In the genomic region with DNA sequence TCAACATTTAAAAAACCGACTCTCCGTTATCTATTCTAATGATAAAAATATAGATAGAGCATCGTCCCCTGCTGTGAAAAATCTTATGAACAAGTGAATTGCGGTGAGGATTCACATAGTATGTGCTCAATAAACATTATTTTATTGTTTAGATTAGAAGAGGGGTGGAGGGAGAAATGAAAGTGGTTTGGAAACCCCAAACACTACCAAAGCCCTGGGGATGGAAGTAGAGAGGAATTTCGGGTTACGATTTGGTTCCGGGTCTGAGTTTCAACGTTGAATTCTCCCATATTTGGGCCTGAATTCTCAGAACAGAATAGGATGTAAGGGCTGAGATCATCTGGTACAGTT, we compare ENCODE assay signal across 8 cellular contexts. TPM values are rescaled to one million over a fixed set of nuclear protein-coding genes. Genes with fewer than 3 reads are reported as not detected.
A peak's percentile ranks its signal among the peaks of the same experiment; 100 is the strongest.
DNase-seq lines count a peak whose midpoint lies in the region; ATAC-seq and TF ChIP-seq lines count a peak whose summit lies in the region.

No MANE protein-coding gene starts in this region.

- peak overlapping the region; percentile 52; the same call in 1 of the 2 replicates for H3K4me3 ChIP-seq in GM08714 (ENCODE audit: low read length)
- peak overlapping the region; percentile 55 for H3K4me3 ChIP-seq in SU-DHL-6 (ENCODE audit: insufficient read depth, low read length, poor library complexity, severe bottlenecking)
- peak overlapping the region; percentile 90 for H3K4me3 ChIP-seq in fibroblast of pulmonary artery (replicated peaks; ENCODE audit: low read depth, low read length)
- H3K4me3 ChIP-seq in retinal pigment epithelial cell (ENCODE audit: low read length), result peak overlapping the region; percentile 87

- H3K79me2 ChIP-seq in SU-DHL-6 (ENCODE audit: insufficient read depth, low read length), result peaks cover 38% of the 10 kb centered on the region

- no peaks in the 10 kb centered on the region for H3K27me3 ChIP-seq in SU-DHL-6 (ENCODE audit: low read length)

- H3K36me3 ChIP-seq in SU-DHL-6 (ENCODE audit: low read length), result no peaks in the 10 kb centered on the region

- H3K27ac ChIP-seq in SU-DHL-6 (ENCODE audit: low read depth, low read length), result peak overlapping the region; percentile 65

- no peak for ATAC-seq in HG03025 (IDR thresholded peaks at IDR 0.05; ENCODE audit: low FRiP score, unreplicated experiment)

- H3K9me3 ChIP-seq in SU-DHL-6 (ENCODE audit: insufficient read depth, low read length), result no peaks in the 10 kb centered on the region

- peak overlapping the region; percentile 90 for H2AFZ ChIP-seq in SU-DHL-6 (ENCODE audit: low read depth, low read length, severe bottlenecking)

- H3F3A ChIP-seq in SU-DHL-6 (ENCODE audit: insufficient read depth), result peaks cover 9% of the 10 kb centered on the region

- H3K9ac ChIP-seq in SU-DHL-6 (ENCODE audit: low read length), result peak overlapping the region; percentile 86

- peak overlapping the region; percentile 63 for H3K4me2 ChIP-seq in SU-DHL-6 (ENCODE audit: low read depth, low read length, poor library complexity, severe bottlenecking)

- no peaks in the 10 kb centered on the region for H4K20me1 ChIP-seq in SU-DHL-6 (ENCODE audit: low read depth, low read length)

- no peak for DNase-seq in fibroblast of pulmonary artery (ENCODE audit: low read depth)
- DNase-seq in retinal pigment epithelial cell (ENCODE audit: low read depth), result no peak
- DNase-seq in stimulated activated CD8-positive, alpha-beta memory T cell treated with anti-CD3 and anti-CD28 coated beads, Interleukin-4, amount 100 ng/mL, for 48 hours, result no peak
- DNase-seq in GM10266 (ENCODE audit: extremely low spot score), result no peak
- no peak for DNase-seq in SK-N-DZ (ENCODE audit: low spot score)

- H3K9me2 ChIP-seq in SU-DHL-6 (replicated peaks; ENCODE audit: insufficient read depth, low read length), result no peaks in the 10 kb centered on the region

- TF ChIP-seq CTCF in SU-DHL-6 (IDR thresholded peaks at IDR 0.05; ENCODE audit: insufficient read depth, low read length, poor library complexity, severe bottlenecking) (no peak), fibroblast of pulmonary artery (IDR thresholded peaks at IDR 0.05; ENCODE audit: low read length, missing control alignments) (no peak), retinal pigment epithelial cell (conservative IDR thresholded peaks at IDR 0.05; ENCODE audit: low read depth, low read length) (no peak), GM10266 (IDR thresholded peaks at IDR 0.05; ENCODE audit: control insufficient read depth, insufficient read depth, low read depth, missing control alignments) (no peak)

RNA-seq across cellular contexts. Expression of a gene that starts 0.5 kb away (rescaled TPM):
- polyA plus RNA-seq in SK-N-DZ (2014; cell fraction: cytosol; rRNA removed), result 32.9 and 37.6 TPM in 2 replicates
- 22.9 and 28.5 TPM in 2 replicates for polyA plus RNA-seq in SK-N-DZ (2014; cell fraction: nucleus; rRNA removed)

RNA-seq across cellular contexts. Expression of a gene that starts 46.8 kb away (rescaled TPM):
- 9.1 and 10.8 TPM in 2 replicates for polyA plus RNA-seq in SK-N-DZ (2014; cell fraction: cytosol; rRNA removed)
- polyA plus RNA-seq in SK-N-DZ (2014; cell fraction: nucleus; rRNA removed), result 7.5 and 9.3 TPM in 2 replicates

RNA-seq across cellular contexts. Expression of a gene that starts 58.0 kb away (rescaled TPM):
- 70.2 and 74.1 TPM in 2 replicates for polyA plus RNA-seq in SK-N-DZ (2014; cell fraction: cytosol; rRNA removed)
- polyA plus RNA-seq in SK-N-DZ (2014; cell fraction: nucleus; rRNA removed), result 40.1 and 48.2 TPM in 2 replicates
